ENCODE assay signal across 1 cellular context in the genomic region with DNA sequence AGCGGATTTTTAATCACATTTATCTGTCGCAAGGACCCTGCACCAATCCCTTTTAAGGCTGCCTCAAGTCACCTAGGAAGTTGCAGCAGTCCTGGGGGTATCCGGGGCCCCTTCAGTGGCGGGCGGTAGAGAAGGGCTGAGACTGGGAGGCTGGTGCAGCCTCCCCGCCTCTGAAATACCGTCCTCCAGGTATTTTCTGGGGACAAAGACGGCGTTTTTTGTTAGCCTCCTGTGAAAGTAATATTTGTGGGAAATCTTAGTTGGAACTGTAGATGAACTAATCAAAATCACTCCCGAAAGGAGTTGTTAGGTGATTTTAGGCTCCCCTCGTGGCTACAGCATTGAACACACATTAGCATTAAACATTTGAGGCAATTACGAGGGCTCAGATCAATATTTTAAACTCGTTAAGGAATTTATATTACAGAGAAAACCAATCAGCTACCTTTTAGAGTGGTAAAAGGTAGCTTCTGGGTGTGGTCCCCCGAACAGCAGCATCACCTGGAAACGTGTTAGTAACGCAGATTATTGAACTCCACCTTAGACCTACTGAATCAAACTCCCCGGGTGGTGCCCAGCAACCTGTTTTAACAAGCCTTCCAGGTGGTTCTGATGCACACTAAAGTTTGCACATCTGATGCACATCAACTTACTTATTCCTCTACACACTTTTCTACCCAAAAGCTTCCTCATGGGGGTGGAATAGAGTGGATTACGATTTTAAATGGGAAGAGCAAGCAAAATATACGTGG.
TF ChIP-seq lines count a peak whose summit lies in the region.

No MANE protein-coding gene starts in this region.

TF ChIP-seq in HepG2, 621 proteins besides CTCF, POLR2A, EP300 and RAD21 (continued from another document and continues in another):
- TF ChIP-seq HOXA3 (CRISPR knock-in tag; IDR thresholded peaks at IDR 0.05) (no peak), ZNF33A (CRISPR knock-in tag; IDR thresholded peaks at IDR 0.05; ENCODE audit: borderline replicate concordance) (no peak), ATF1 (CRISPR knock-in tag; IDR thresholded peaks at IDR 0.05) (no peak), ELF4 (CRISPR knock-in tag; IDR thresholded peaks at IDR 0.05; ENCODE audit: borderline replicate concordance) (no peak), RFX5 (IDR thresholded peaks at IDR 0.05; ENCODE audit: low read depth, low read length) (no peak), ZNF850 (CRISPR knock-in tag; conservative IDR thresholded peaks at IDR 0.05) (no peak), CEBPB (IDR thresholded peaks at IDR 0.05; ENCODE audit: borderline replicate concordance, low read depth, low read length) (no peak), ONECUT2 (CRISPR knock-in tag; IDR thresholded peaks at IDR 0.05) (no peak), NRL (CRISPR knock-in tag; IDR thresholded peaks at IDR 0.05; ENCODE audit: borderline replicate concordance) (no peak), ZNF790 (CRISPR knock-in tag; IDR thresholded peaks at IDR 0.05; ENCODE audit: borderline replicate concordance) (0 out of 2 replicates have a peak, but pooled peaks have one; percentile 20), ZNF816 (CRISPR knock-in tag; IDR thresholded peaks at IDR 0.05; ENCODE audit: borderline replicate concordance) (0 out of 2 replicates have a peak, but pooled peaks have one; percentile 65), ZNF550 (CRISPR knock-in tag; IDR thresholded peaks at IDR 0.05; ENCODE audit: borderline replicate concordance) (no peak), SMAD9 (CRISPR knock-in tag; IDR thresholded peaks at IDR 0.05) (no peak), YEATS2 (CRISPR knock-in tag; IDR thresholded peaks at IDR 0.05; ENCODE audit: borderline replicate concordance) (no peak), ZNF501 (CRISPR knock-in tag; IDR thresholded peaks at IDR 0.05) (no peak), SRSF1 (optimal IDR thresholded peaks at IDR 0.05; ENCODE audit: low read depth, low read length) (peak; percentile 18), NCOR1 (IDR thresholded peaks at IDR 0.05; ENCODE audit: borderline replicate concordance, low read length) (no peak), ZNF605 (CRISPR knock-in tag; IDR thresholded peaks at IDR 0.05) (no peak), SATB2 (CRISPR knock-in tag; IDR thresholded peaks at IDR 0.05) (no peak)
- TF ChIP-seq, protein P1, sequence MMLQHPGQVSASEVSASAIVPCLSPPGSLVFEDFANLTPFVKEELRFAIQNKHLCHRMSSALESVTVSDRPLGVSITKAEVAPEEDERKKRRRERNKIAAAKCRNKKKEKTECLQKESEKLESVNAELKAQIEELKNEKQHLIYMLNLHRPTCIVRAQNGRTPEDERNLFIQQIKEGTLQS (CRISPR knock-in tag; IDR thresholded peaks at IDR 0.05), result no peak
- TF ChIP-seq, protein P2, sequence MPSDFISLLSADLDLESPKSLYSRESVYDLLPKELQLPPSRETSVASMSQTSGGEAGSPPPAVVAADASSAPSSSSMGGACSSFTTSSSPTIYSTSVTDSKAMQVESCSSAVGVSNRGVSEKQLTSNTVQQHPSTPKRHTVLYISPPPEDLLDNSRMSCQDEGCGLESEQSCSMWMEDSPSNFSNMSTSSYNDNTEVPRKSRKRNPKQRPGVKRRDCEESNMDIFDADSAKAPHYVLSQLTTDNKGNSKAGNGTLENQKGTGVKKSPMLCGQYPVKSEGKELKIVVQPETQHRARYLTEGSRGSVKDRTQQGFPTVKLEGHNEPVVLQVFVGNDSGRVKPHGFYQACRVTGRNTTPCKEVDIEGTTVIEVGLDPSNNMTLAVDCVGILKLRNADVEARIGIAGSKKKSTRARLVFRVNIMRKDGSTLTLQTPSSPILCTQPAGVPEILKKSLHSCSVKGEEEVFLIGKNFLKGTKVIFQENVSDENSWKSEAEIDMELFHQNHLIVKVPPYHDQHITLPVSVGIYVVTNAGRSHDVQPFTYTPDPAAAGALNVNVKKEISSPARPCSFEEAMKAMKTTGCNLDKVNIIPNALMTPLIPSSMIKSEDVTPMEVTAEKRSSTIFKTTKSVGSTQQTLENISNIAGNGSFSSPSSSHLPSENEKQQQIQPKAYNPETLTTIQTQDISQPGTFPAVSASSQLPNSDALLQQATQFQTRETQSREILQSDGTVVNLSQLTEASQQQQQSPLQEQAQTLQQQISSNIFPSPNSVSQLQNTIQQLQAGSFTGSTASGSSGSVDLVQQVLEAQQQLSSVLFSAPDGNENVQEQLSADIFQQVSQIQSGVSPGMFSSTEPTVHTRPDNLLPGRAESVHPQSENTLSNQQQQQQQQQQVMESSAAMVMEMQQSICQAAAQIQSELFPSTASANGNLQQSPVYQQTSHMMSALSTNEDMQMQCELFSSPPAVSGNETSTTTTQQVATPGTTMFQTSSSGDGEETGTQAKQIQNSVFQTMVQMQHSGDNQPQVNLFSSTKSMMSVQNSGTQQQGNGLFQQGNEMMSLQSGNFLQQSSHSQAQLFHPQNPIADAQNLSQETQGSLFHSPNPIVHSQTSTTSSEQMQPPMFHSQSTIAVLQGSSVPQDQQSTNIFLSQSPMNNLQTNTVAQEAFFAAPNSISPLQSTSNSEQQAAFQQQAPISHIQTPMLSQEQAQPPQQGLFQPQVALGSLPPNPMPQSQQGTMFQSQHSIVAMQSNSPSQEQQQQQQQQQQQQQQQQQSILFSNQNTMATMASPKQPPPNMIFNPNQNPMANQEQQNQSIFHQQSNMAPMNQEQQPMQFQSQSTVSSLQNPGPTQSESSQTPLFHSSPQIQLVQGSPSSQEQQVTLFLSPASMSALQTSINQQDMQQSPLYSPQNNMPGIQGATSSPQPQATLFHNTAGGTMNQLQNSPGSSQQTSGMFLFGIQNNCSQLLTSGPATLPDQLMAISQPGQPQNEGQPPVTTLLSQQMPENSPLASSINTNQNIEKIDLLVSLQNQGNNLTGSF (CRISPR knock-in tag; IDR thresholded peaks at IDR 0.05), result no peak
- TF ChIP-seq, protein P3, sequence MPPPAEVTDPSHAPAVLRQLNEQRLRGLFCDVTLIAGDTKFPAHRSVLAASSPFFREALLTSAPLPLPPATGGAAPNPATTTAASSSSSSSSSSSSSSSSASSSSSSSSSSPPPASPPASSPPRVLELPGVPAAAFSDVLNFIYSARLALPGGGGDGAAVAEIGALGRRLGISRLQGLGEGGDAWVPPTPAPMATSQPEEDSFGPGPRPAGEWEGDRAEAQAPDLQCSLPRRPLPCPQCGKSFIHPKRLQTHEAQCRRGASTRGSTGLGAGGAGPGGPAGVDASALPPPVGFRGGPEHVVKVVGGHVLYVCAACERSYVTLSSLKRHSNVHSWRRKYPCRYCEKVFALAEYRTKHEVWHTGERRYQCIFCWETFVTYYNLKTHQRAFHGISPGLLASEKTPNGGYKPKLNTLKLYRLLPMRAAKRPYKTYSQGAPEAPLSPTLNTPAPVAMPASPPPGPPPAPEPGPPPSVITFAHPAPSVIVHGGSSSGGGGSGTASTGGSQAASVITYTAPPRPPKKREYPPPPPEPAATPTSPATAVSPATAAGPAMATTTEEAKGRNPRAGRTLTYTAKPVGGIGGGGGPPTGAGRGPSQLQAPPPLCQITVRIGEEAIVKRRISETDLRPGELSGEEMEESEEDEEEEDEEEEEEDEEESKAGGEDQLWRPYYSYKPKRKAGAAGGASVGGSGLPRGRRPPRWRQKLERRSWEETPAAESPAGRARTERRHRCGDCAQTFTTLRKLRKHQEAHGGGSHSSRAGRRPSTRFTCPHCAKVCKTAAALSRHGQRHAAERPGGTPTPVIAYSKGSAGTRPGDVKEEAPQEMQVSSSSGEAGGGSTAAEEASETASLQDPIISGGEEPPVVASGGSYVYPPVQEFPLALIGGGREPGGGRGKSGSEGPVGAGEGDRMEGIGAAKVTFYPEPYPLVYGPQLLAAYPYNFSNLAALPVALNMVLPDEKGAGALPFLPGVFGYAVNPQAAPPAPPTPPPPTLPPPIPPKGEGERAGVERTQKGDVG (CRISPR knock-in tag; IDR thresholded peaks at IDR 0.05; ENCODE audit: borderline replicate concordance), result no peak
- TF ChIP-seq, protein P4, sequence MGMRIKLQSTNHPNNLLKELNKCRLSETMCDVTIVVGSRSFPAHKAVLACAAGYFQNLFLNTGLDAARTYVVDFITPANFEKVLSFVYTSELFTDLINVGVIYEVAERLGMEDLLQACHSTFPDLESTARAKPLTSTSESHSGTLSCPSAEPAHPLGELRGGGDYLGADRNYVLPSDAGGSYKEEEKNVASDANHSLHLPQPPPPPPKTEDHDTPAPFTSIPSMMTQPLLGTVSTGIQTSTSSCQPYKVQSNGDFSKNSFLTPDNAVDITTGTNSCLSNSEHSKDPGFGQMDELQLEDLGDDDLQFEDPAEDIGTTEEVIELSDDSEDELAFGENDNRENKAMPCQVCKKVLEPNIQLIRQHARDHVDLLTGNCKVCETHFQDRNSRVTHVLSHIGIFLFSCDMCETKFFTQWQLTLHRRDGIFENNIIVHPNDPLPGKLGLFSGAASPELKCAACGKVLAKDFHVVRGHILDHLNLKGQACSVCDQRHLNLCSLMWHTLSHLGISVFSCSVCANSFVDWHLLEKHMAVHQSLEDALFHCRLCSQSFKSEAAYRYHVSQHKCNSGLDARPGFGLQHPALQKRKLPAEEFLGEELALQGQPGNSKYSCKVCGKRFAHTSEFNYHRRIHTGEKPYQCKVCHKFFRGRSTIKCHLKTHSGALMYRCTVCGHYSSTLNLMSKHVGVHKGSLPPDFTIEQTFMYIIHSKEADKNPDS (CRISPR knock-in tag; IDR thresholded peaks at IDR 0.05), result no peak; the same call in 1 of the 2 replicates
- TF ChIP-seq, protein P5, sequence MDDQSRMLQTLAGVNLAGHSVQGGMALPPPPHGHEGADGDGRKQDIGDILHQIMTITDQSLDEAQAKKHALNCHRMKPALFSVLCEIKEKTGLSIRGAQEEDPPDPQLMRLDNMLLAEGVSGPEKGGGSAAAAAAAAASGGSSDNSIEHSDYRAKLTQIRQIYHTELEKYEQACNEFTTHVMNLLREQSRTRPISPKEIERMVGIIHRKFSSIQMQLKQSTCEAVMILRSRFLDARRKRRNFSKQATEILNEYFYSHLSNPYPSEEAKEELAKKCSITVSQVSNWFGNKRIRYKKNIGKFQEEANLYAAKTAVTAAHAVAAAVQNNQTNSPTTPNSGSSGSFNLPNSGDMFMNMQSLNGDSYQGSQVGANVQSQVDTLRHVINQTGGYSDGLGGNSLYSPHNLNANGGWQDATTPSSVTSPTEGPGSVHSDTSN (CRISPR knock-in tag; IDR thresholded peaks at IDR 0.05; ENCODE audit: borderline replicate concordance), result peak; percentile 0; the same call in 1 of the 2 replicates
- TF ChIP-seq, protein P6, sequence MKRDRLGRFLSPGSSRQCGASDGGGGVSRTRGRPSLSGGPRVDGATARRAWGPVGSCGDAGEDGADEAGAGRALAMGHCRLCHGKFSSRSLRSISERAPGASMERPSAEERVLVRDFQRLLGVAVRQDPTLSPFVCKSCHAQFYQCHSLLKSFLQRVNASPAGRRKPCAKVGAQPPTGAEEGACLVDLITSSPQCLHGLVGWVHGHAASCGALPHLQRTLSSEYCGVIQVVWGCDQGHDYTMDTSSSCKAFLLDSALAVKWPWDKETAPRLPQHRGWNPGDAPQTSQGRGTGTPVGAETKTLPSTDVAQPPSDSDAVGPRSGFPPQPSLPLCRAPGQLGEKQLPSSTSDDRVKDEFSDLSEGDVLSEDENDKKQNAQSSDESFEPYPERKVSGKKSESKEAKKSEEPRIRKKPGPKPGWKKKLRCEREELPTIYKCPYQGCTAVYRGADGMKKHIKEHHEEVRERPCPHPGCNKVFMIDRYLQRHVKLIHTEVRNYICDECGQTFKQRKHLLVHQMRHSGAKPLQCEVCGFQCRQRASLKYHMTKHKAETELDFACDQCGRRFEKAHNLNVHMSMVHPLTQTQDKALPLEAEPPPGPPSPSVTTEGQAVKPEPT (CRISPR knock-in tag; IDR thresholded peaks at IDR 0.05; ENCODE audit: low read depth), result no peak
- TF ChIP-seq, protein P7, sequence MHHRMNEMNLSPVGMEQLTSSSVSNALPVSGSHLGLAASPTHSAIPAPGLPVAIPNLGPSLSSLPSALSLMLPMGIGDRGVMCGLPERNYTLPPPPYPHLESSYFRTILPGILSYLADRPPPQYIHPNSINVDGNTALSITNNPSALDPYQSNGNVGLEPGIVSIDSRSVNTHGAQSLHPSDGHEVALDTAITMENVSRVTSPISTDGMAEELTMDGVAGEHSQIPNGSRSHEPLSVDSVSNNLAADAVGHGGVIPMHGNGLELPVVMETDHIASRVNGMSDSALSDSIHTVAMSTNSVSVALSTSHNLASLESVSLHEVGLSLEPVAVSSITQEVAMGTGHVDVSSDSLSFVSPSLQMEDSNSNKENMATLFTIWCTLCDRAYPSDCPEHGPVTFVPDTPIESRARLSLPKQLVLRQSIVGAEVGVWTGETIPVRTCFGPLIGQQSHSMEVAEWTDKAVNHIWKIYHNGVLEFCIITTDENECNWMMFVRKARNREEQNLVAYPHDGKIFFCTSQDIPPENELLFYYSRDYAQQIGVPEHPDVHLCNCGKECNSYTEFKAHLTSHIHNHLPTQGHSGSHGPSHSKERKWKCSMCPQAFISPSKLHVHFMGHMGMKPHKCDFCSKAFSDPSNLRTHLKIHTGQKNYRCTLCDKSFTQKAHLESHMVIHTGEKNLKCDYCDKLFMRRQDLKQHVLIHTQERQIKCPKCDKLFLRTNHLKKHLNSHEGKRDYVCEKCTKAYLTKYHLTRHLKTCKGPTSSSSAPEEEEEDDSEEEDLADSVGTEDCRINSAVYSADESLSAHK (CRISPR knock-in tag; IDR thresholded peaks at IDR 0.05; ENCODE audit: borderline replicate concordance), result no peak
- TF ChIP-seq, protein P8, sequence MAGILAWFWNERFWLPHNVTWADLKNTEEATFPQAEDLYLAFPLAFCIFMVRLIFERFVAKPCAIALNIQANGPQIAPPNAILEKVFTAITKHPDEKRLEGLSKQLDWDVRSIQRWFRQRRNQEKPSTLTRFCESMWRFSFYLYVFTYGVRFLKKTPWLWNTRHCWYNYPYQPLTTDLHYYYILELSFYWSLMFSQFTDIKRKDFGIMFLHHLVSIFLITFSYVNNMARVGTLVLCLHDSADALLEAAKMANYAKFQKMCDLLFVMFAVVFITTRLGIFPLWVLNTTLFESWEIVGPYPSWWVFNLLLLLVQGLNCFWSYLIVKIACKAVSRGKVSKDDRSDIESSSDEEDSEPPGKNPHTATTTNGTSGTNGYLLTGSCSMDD (CRISPR knock-in tag; IDR thresholded peaks at IDR 0.05), result no peak
- TF ChIP-seq, protein P9, sequence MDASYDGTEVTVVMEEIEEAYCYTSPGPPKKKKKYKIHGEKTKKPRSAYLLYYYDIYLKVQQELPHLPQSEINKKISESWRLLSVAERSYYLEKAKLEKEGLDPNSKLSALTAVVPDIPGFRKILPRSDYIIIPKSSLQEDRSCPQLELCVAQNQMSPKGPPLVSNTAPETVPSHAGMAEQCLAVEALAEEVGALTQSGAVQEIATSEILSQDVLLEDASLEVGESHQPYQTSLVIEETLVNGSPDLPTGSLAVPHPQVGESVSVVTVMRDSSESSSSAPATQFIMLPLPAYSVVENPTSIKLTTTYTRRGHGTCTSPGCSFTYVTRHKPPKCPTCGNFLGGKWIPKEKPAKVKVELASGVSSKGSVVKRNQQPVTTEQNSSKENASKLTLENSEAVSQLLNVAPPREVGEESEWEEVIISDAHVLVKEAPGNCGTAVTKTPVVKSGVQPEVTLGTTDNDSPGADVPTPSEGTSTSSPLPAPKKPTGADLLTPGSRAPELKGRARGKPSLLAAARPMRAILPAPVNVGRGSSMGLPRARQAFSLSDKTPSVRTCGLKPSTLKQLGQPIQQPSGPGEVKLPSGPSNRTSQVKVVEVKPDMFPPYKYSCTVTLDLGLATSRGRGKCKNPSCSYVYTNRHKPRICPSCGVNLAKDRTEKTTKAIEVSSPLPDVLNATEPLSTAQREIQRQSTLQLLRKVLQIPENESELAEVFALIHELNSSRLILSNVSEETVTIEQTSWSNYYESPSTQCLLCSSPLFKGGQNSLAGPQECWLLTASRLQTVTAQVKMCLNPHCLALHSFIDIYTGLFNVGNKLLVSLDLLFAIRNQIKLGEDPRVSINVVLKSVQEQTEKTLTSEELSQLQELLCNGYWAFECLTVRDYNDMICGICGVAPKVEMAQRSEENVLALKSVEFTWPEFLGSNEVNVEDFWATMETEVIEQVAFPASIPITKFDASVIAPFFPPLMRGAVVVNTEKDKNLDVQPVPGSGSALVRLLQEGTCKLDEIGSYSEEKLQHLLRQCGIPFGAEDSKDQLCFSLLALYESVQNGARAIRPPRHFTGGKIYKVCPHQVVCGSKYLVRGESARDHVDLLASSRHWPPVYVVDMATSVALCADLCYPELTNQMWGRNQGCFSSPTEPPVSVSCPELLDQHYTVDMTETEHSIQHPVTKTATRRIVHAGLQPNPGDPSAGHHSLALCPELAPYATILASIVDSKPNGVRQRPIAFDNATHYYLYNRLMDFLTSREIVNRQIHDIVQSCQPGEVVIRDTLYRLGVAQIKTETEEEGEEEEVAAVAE (CRISPR knock-in tag; IDR thresholded peaks at IDR 0.05; ENCODE audit: borderline replicate concordance), result no peak
